Comparison of ENCODE assay signal across 1 cellular context in genomic region chr4:102862016-102862415, GRCh38.
TF ChIP-seq lines count a peak whose summit lies in the region.

No MANE protein-coding gene starts in this region.

TF ChIP-seq in HepG2, 621 proteins besides CTCF, POLR2A, EP300 and RAD21:
- TF ChIP-seq ZBTB46 (CRISPR knock-in tag; IDR thresholded peaks at IDR 0.05; ENCODE audit: borderline replicate concordance), result no peak
- TF ChIP-seq KAT2B (IDR thresholded peaks at IDR 0.05; ENCODE audit: borderline replicate concordance, low read depth, low read length), result peak; percentile 24; the same call in 1 of the 2 replicates
